Comparison of ENCODE assay signal across 25 cellular contexts in the genomic region with DNA sequence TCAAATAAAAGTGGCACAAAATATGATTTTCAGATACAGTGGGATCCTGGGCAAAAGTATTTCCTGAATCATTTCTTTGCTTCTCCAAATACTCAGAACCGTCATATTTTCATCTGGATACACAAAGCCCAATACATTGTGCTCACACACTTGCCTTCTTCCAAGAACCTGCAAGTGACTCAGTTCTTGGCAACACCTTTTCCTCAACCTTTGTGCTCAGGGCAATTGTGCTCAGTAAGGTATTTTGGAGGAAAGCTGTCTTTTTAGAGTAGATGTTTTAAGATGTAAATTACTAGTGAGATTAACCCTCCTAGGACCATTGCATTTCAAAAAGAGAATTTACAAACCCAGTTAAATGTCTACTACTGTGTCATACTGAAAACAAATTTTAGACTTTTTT.
"Had no signal": no experiment of that assay in that cellular context is flagged by ENCODE, and none has a peak within 500 bp of the region (broad histone marks: within the 10 kb centered on the region; RNA-seq: fewer than 3 reads in every experiment).

No MANE protein-coding gene starts in this region.

- H3K4me3 Mint-ChIP-seq: activated naive CD8-positive, alpha-beta T cell; naive B cell; nephron progenitor cell; stimulated activated naive CD8-positive, alpha-beta T cell treated with anti-CD3 and anti-CD28 coated beads, Interleukin-15, Interleukin-2, amounts not matched to agents 100 ng/mL and 50 ng/mL, for 24 hours; T-cell; type B pancreatic cell had no signal

- H3K9me3 ChIP-seq: adrenal gland, neutrophil, right lobe of liver, uterus had no signal

- ATAC-seq: esophagus mucosa, heart right ventricle, left cardiac atrium, left ventricle myocardium superior, right lobe of liver, T-cell had no signal

- DNase-seq: activated CD4-positive, alpha-beta T cell treated with anti-CD3 and anti-CD28 coated beads for 4 hours; activated CD4-positive, alpha-beta T cell treated with anti-CD3 and anti-CD28 coated beads, Interleukin-2, amount 50 U/mL, for 4 hours; activated effector memory CD4-positive, alpha-beta T cell treated with Interleukin-2 at 50 U/mL for 16 hours; activated naive CD4-positive, alpha-beta T cell treated with Interleukin-2 at 50 U/mL for 16 hours; activated T-cell treated with anti-CD3 and anti-CD28 coated beads for 4 hours; adrenal gland; aorta; brain microvascular endothelial cell; central memory CD4-positive, alpha-beta T cell; foreskin fibroblast; heart right ventricle; left cardiac atrium; left ventricle myocardium superior; naive B cell; nephron progenitor cell; right lobe of liver; stimulated activated CD4-positive, alpha-beta T cell treated with anti-CD3 and anti-CD28 coated beads, Interleukin-2, amount 100 ng/mL, for 48 hours; T-cell; uterus had no signal

- H3K4me3 ChIP-seq: adrenal gland, heart right ventricle, right lobe of liver, uterus had no signal

- H3K27ac Mint-ChIP-seq: activated naive CD8-positive, alpha-beta T cell; nephron progenitor cell; stimulated activated naive CD8-positive, alpha-beta T cell treated with anti-CD3 and anti-CD28 coated beads, Interleukin-15, Interleukin-2, amounts not matched to agents 100 ng/mL and 50 ng/mL, for 24 hours; T-cell; type B pancreatic cell had no signal

- H3K27me3 ChIP-seq: adrenal gland, brain microvascular endothelial cell, heart right ventricle, neutrophil, right lobe of liver, uterus had no signal

- H3K27ac ChIP-seq: adrenal gland, brain microvascular endothelial cell, heart right ventricle, neutrophil, right lobe of liver, uterus had no signal

- H3K36me3 ChIP-seq: adrenal gland, brain microvascular endothelial cell, heart right ventricle, neutrophil, right lobe of liver, uterus had no signal

- H3K27me3 Mint-ChIP-seq: type B pancreatic cell had no signal

- H3K4me1 Mint-ChIP-seq: naive B cell, nephron progenitor cell, T-cell had no signal

- H3K4me1 ChIP-seq: adrenal gland, heart right ventricle, right lobe of liver, uterus had no signal

- FAIRE-seq: islet of Langerhans had no signal

- H3K36me3 Mint-ChIP-seq: activated naive CD8-positive, alpha-beta T cell; naive B cell; T-cell; type B pancreatic cell had no signal
